Comparison of ENCODE assay signal across 1 cellular context in genomic region chr11:890794-891600, GRCh38.
A peak's percentile ranks its signal among the peaks of the same experiment; 100 is the strongest.
TF ChIP-seq lines count a peak whose summit lies in the region.

No MANE protein-coding gene starts in this region.

TF ChIP-seq in K562, 482 proteins besides CTCF, POLR2A, EP300 and RAD21:
- TF ChIP-seq ZNF507 (tag; conservative IDR thresholded peaks at IDR 0.05) (no peak), NFIC (IDR thresholded peaks at IDR 0.05) (peak; percentile 11; the same call in 1 of the 2 replicates), POLR2AphosphoS2 (IDR thresholded peaks at IDR 0.05; ENCODE audit: low read length) (no peak), CHD4 (IDR thresholded peaks at IDR 0.05; ENCODE audit: insufficient read depth, insufficient replicate concordance, low read depth, low read length, poor library complexity, severe bottlenecking) (no peak), FOXP1 (CRISPR knock-in tag; IDR thresholded peaks at IDR 0.05) (no peak), ATF6 (CRISPR knock-in tag; IDR thresholded peaks at IDR 0.05) (no peak), ZBTB26 (CRISPR knock-in tag; IDR thresholded peaks at IDR 0.05) (no peak)
